1 cellular context compared by ENCODE assay signal in genomic region chr1:41819069-41819468, GRCh38.
TF ChIP-seq lines count a peak whose summit lies in the region.

No MANE protein-coding gene starts in this region.

TF ChIP-seq in GM12878, 131 proteins besides CTCF, POLR2A, EP300 and RAD21:
- TF ChIP-seq RELB (IDR thresholded peaks at IDR 0.05; ENCODE audit: low read depth) (0 out of 2 replicates have a peak, but pooled peaks have one; percentile 18), REST (IDR thresholded peaks at IDR 0.05; ENCODE audit: low read depth, low read length) (no peak), E2F8 (IDR thresholded peaks at IDR 0.05; ENCODE audit: low read depth, partially characterized antibody) (no peak), GABPA (IDR thresholded peaks at IDR 0.05; ENCODE audit: low read depth) (no peak), MLLT1 (IDR thresholded peaks at IDR 0.05) (0 out of 2 replicates have a peak, but pooled peaks have one; percentile 23), ZNF384 (IDR thresholded peaks at IDR 0.05; ENCODE audit: borderline replicate concordance, low read depth, low read length) (peak; percentile 56; the same call in 1 of the 2 replicates), ATF7 (IDR thresholded peaks at IDR 0.05; ENCODE audit: low read depth) (no peak), MTA2 (IDR thresholded peaks at IDR 0.05; ENCODE audit: low read depth) (0 out of 2 replicates have a peak, but pooled peaks have one; percentile 10), RUNX3 (IDR thresholded peaks at IDR 0.05; ENCODE audit: low read length) (peak; percentile 77), ZNF207 (IDR thresholded peaks at IDR 0.05; ENCODE audit: borderline replicate concordance) (no peak)
